In the genomic region with DNA sequence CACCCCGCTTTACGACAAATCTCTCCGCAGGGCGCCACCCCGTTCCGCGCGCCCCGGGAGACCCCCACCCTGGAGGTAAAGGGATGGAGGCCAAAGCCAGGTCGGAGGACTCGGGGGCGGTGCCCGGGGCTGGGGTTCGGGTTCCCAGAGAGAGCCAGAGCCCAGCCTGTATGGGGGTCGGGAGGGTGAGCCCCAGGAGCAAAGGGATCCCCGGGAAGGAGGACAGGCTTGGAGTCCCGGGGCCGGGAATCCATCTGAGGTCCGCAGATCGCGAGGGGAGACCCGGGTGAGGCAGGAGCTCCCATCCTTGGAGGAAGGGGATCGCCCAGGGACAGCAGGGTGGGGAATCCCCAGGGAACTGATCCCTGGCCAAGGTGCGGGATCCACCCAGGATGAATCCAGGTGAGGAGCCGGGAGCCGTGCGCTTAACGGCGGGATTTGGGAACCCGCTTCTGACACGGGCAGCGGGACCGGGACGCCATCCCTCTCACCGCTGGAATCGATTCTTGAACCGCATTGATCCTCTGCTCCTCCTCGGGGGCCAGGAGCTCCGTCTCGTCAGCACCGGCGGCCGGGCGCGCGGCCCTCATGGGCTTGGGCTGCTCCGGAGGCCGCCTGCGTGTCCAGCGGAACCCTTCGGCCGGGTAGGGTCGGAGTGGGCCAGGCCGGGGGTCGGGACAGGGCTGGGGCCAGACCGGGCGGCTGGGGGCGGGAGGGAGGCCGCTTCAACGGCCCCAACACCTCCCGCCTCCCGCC, we compare ENCODE assay signal across 1 cellular context.
TF ChIP-seq lines count a peak whose summit lies in the region.

TSS of gene MMD (minus strand) at position 657 of the 756 bp plus-strand sequence. CDS start at position 517, 140 bp downstream.

TF ChIP-seq in HepG2, 621 proteins besides CTCF, POLR2A, EP300 and RAD21 (continued from another document and continues in another):
- TF ChIP-seq, protein P1, sequence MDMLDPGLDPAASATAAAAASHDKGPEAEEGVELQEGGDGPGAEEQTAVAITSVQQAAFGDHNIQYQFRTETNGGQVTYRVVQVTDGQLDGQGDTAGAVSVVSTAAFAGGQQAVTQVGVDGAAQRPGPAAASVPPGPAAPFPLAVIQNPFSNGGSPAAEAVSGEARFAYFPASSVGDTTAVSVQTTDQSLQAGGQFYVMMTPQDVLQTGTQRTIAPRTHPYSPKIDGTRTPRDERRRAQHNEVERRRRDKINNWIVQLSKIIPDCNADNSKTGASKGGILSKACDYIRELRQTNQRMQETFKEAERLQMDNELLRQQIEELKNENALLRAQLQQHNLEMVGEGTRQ (IDR thresholded peaks at IDR 0.05; ENCODE audit: low read depth, low read length) = no peak
- TF ChIP-seq, protein P1 (CRISPR knock-in tag; IDR thresholded peaks at IDR 0.05; ENCODE audit: borderline replicate concordance) = peak; percentile 46; the same call in 1 of the 2 replicates
- TF ChIP-seq AGO1 (IDR thresholded peaks at IDR 0.05; ENCODE audit: low read depth, low read length, poor library complexity, severe bottlenecking) = peak; percentile 41
- TF ChIP-seq ZNF367 (CRISPR knock-in tag; IDR thresholded peaks at IDR 0.05; ENCODE audit: borderline replicate concordance) = no peak
- TF ChIP-seq, protein P2, sequence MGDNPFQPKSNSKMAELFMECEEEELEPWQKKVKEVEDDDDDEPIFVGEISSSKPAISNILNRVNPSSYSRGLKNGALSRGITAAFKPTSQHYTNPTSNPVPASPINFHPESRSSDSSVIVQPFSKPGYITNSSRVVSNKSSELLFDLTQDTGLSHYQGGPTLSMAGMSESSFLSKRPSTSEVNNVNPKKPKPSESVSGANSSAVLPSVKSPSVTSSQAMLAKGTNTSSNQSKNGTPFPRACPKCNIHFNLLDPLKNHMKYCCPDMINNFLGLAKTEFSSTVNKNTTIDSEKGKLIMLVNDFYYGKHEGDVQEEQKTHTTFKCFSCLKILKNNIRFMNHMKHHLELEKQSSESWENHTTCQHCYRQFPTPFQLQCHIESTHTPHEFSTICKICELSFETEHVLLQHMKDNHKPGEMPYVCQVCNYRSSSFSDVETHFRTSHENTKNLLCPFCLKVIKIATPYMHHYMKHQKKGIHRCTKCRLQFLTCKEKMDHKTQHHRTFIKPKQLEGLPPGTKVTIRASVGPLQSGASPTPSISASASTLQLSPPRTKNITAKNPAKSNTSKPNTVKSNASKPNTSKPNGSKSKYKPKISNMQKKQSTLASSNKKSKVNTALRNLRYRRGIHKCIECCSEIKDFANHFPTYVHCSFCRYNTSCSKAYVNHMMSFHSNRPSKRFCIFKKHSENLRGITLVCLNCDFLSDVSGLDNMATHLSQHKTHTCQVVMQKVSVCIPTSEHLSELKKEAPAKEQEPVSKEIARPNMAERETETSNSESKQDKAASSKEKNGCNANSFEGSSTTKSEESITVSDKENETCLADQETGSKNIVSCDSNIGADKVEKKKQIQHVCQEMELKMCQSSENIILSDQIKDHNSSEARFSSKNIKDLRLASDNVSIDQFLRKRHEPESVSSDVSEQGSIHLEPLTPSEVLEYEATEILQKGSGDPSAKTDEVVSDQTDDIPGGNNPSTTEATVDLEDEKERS (CRISPR knock-in tag; IDR thresholded peaks at IDR 0.05) = no peak; the same call in 1 of the 2 replicates
- 0 out of 2 replicates have a peak, but pooled peaks have one; percentile 36 for TF ChIP-seq RXRB (CRISPR knock-in tag; IDR thresholded peaks at IDR 0.05; ENCODE audit: borderline replicate concordance)
- no peak for TF ChIP-seq KMT2A (CRISPR knock-in tag; IDR thresholded peaks at IDR 0.05)
- TF ChIP-seq ZNF768 (CRISPR knock-in tag; IDR thresholded peaks at IDR 0.05) = peak; percentile 44; the same call in 1 of the 2 replicates
- TF ChIP-seq ZNF550 (CRISPR knock-in tag; IDR thresholded peaks at IDR 0.05; ENCODE audit: borderline replicate concordance) = peak; percentile 30; the same call in 1 of the 2 replicates
- TF ChIP-seq, protein P3, sequence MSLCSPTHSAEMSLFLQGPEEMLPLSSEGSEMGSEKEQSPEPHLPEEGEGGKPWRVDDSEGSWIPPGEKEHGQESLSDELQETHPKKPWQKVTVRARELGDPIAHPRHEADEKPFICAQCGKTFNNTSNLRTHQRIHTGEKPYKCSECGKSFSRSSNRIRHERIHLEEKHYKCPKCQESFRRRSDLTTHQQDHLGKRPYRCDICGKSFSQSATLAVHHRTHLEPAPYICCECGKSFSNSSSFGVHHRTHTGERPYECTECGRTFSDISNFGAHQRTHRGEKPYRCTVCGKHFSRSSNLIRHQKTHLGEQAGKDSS (CRISPR knock-in tag; IDR thresholded peaks at IDR 0.05; ENCODE audit: borderline replicate concordance, low read depth) = peak; percentile 23; the same call in 1 of the 2 replicates
- no peak for TF ChIP-seq HNRNPK (IDR thresholded peaks at IDR 0.05; ENCODE audit: low read depth, low read length, poor library complexity, severe bottlenecking)
- no peak; the same call in 1 of the 2 replicates for TF ChIP-seq KDM5A (IDR thresholded peaks at IDR 0.05; ENCODE audit: borderline replicate concordance, low read length)
- TF ChIP-seq BCL6 (CRISPR knock-in tag; IDR thresholded peaks at IDR 0.05) = peak; percentile 53; the same call in 1 of the 2 replicates
- TF ChIP-seq RARG (CRISPR knock-in tag; IDR thresholded peaks at IDR 0.05; ENCODE audit: low read depth) = no peak
- no peak for TF ChIP-seq ZNF557 (CRISPR knock-in tag; IDR thresholded peaks at IDR 0.05)
- TF ChIP-seq, protein P4, sequence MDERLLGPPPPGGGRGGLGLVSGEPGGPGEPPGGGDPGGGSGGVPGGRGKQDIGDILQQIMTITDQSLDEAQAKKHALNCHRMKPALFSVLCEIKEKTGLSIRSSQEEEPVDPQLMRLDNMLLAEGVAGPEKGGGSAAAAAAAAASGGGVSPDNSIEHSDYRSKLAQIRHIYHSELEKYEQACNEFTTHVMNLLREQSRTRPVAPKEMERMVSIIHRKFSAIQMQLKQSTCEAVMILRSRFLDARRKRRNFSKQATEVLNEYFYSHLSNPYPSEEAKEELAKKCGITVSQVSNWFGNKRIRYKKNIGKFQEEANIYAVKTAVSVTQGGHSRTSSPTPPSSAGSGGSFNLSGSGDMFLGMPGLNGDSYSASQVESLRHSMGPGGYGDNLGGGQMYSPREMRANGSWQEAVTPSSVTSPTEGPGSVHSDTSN (CRISPR knock-in tag; IDR thresholded peaks at IDR 0.05) = no peak
- no peak; the same call in 1 of the 2 replicates for TF ChIP-seq ZNF414 (CRISPR knock-in tag; IDR thresholded peaks at IDR 0.05)
- no peak; the same call in 1 of the 2 replicates for TF ChIP-seq KDM3A (CRISPR knock-in tag; IDR thresholded peaks at IDR 0.05; ENCODE audit: low read depth)
- 0 out of 2 replicates have a peak, but pooled peaks have one; percentile 29 for TF ChIP-seq ZNF737 (CRISPR knock-in tag; IDR thresholded peaks at IDR 0.05; ENCODE audit: borderline replicate concordance)
- TF ChIP-seq, protein P5, sequence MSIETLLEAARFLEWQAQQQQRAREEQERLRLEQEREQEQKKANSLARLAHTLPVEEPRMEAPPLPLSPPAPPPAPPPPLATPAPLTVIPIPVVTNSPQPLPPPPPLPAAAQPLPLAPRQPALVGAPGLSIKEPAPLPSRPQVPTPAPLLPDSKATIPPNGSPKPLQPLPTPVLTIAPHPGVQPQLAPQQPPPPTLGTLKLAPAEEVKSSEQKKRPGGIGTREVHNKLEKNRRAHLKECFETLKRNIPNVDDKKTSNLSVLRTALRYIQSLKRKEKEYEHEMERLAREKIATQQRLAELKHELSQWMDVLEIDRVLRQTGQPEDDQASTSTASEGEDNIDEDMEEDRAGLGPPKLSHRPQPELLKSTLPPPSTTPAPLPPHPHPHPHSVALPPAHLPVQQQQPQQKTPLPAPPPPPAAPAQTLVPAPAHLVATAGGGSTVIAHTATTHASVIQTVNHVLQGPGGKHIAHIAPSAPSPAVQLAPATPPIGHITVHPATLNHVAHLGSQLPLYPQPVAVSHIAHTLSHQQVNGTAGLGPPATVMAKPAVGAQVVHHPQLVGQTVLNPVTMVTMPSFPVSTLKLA (IDR thresholded peaks at IDR 0.05) = no peak
- no peak for TF ChIP-seq IKZF1 (IDR thresholded peaks at IDR 0.05)
- TF ChIP-seq, protein P6, sequence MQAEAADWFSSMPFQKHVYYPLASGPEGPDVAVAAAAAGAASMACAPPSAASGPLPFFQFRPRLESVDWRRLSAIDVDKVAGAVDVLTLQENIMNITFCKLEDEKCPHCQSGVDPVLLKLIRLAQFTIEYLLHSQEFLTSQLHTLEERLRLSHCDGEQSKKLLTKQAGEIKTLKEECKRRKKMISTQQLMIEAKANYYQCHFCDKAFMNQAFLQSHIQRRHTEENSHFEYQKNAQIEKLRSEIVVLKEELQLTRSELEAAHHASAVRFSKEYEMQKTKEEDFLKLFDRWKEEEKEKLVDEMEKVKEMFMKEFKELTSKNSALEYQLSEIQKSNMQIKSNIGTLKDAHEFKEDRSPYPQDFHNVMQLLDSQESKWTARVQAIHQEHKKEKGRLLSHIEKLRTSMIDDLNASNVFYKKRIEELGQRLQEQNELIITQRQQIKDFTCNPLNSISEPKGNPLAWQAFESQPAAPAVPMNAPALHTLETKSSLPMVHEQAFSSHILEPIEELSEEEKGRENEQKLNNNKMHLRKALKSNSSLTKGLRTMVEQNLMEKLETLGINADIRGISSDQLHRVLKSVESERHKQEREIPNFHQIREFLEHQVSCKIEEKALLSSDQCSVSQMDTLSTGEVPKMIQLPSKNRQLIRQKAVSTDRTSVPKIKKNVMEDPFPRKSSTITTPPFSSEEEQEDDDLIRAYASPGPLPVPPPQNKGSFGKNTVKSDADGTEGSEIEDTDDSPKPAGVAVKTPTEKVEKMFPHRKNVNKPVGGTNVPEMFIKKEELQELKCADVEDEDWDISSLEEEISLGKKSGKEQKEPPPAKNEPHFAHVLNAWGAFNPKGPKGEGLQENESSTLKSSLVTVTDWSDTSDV (CRISPR knock-in tag; IDR thresholded peaks at IDR 0.05) = 0 out of 2 replicates have a peak, but pooled peaks have one; percentile 88
- TF ChIP-seq PRMT3 (CRISPR knock-in tag; IDR thresholded peaks at IDR 0.05; ENCODE audit: borderline replicate concordance, low read depth) = peak; percentile 44; the same call in 1 of the 2 replicates
- 0 out of 2 replicates have a peak, but pooled peaks have one; percentile 26 for TF ChIP-seq NFE2L1 (CRISPR knock-in tag; IDR thresholded peaks at IDR 0.05; ENCODE audit: borderline replicate concordance)
- no peak for TF ChIP-seq SIN3B (IDR thresholded peaks at IDR 0.05; ENCODE audit: low read length)
- TF ChIP-seq MAF1 (CRISPR knock-in tag; IDR thresholded peaks at IDR 0.05; ENCODE audit: borderline replicate concordance) = no peak
- peak; percentile 84 for TF ChIP-seq THAP9 (CRISPR knock-in tag; IDR thresholded peaks at IDR 0.05; ENCODE audit: borderline replicate concordance)
- peak; percentile 14; the same call in 1 of the 2 replicates for TF ChIP-seq KLF11 (CRISPR knock-in tag; IDR thresholded peaks at IDR 0.05)
- 0 out of 2 replicates have a peak, but pooled peaks have one; percentile 28 for TF ChIP-seq HMG20B (CRISPR knock-in tag; conservative IDR thresholded peaks at IDR 0.05)
- no peak for TF ChIP-seq LCORL (IDR thresholded peaks at IDR 0.05)
- TF ChIP-seq LCORL (CRISPR knock-in tag; IDR thresholded peaks at IDR 0.05) = peak; percentile 70
- no peak for TF ChIP-seq JUN (CRISPR knock-in tag; IDR thresholded peaks at IDR 0.05)
- no peak for TF ChIP-seq NR2F1 (CRISPR knock-in tag; IDR thresholded peaks at IDR 0.05)
- TF ChIP-seq NR2F2 (IDR thresholded peaks at IDR 0.05; ENCODE audit: borderline replicate concordance, low read depth) = no peak; the same call in 1 of the 2 replicates
- no peak for TF ChIP-seq NBN (conservative IDR thresholded peaks at IDR 0.05)
